In genomic region chr10:93498196-93498595, GRCh38 we compare ENCODE assay signal across 10 cellular contexts. TPM values are rescaled to one million over a fixed set of nuclear protein-coding genes. Genes with fewer than 3 reads are reported as not detected.
A peak's percentile ranks its signal among the peaks of the same experiment; 100 is the strongest.
DNase-seq lines count a peak whose midpoint lies in the region; ATAC-seq and TF ChIP-seq lines count a peak whose summit lies in the region.
"Had no signal": no experiment of that assay in that cellular context is flagged by ENCODE, and none has a peak within 500 bp of the region (broad histone marks: within the 10 kb centered on the region; RNA-seq: fewer than 3 reads in every experiment).

No MANE protein-coding gene starts in this region.

- H3K36me3 Mint-ChIP-seq in activated naive CD4-positive, alpha-beta T cell treated with anti-CD3 and anti-CD28 coated beads, Interleukin-2, amount 50 U/mL, for 72 hours: peaks cover 12 to 53% of the 10 kb centered on the region in 2 donors
- no peaks in the 10 kb centered on the region for H3K36me3 Mint-ChIP-seq in neural crest cell (ENCODE audit: low read depth)
- H3K36me3 Mint-ChIP-seq: naive B cell had no signal

- no peak overlapping the region for H3K27ac ChIP-seq in HUES64 (ENCODE audit: low read depth, low read length)

- H3K36me3 ChIP-seq in GM06990 (ENCODE audit: control insufficient read depth, insufficient read depth, low read length): no peaks in the 10 kb centered on the region
- peaks cover 32% of the 10 kb centered on the region for H3K36me3 ChIP-seq in HUES64 (ENCODE audit: insufficient read depth, low read length)

- DNase-seq in GM06990 (ENCODE audit: extremely low read depth, insufficient read length) (no peak), neural crest cell (ENCODE audit: low read depth, low spot score) (no peak), DMS 273 (lab: John Stamatoyannopoulos, UW; ENCODE audit: unreplicated experiment) (no peak), NCI-H2029 (lab: John Stamatoyannopoulos, UW) (no peak)
- no peak for DNase-seq in activated naive CD4-positive, alpha-beta T cell treated with anti-CD3 and anti-CD28 coated beads, Interleukin-2, amount 50 U/mL, for 72 hours (ENCODE audit: low spot score in 2 of 2)
- DNase-seq: effector CD4-positive, alpha-beta T cell; naive B cell; stimulated activated CD4-positive, alpha-beta T cell treated with anti-CD3 and anti-CD28 coated beads, Interleukin-1b, Interleukin-23, amount 100 ng/mL, for 48 hours had no signal

- no peak for ATAC-seq in activated naive CD4-positive, alpha-beta T cell treated with anti-CD3 and anti-CD28 coated beads, Interleukin-2, amount 50 U/mL, for 72 hours
- ATAC-seq in HG03442 (IDR thresholded peaks at IDR 0.05; ENCODE audit: unreplicated experiment): no peak

- H3K27me3 ChIP-seq in GM06990 (replicated peaks; ENCODE audit: control insufficient read depth, insufficient read depth, low read length) (no peaks in the 10 kb centered on the region), HUES64 (ENCODE audit: insufficient read depth, low read length) (peaks cover 15% of the 10 kb centered on the region)

- H3K27ac Mint-ChIP-seq in activated naive CD4-positive, alpha-beta T cell treated with anti-CD3 and anti-CD28 coated beads, Interleukin-2, amount 50 U/mL, for 72 hours: peak overlapping the region; percentile 69 to 91
- H3K27ac Mint-ChIP-seq in neural crest cell (ENCODE audit: unreplicated experiment): no peak overlapping the region

- peaks cover 6% of the 10 kb centered on the region; the same call in 1 of the 2 replicates for H3K4me1 ChIP-seq in HUES64 (ENCODE audit: insufficient read depth, low read length)

- H3K4me3 Mint-ChIP-seq in neural crest cell: peak overlapping the region; percentile 83

- no peaks in the 10 kb centered on the region for H3K9me3 Mint-ChIP-seq in activated naive CD4-positive, alpha-beta T cell treated with anti-CD3 and anti-CD28 coated beads, Interleukin-2, amount 50 U/mL, for 72 hours
- no peaks in the 10 kb centered on the region for H3K9me3 Mint-ChIP-seq in neural crest cell
- H3K9me3 Mint-ChIP-seq: naive B cell had no signal

- H3K4me3 ChIP-seq in GM06990 (replicated peaks; ENCODE audit: low read depth, low read length) (peak overlapping the region; percentile 59), HUES64 (ENCODE audit: low read length) (peak overlapping the region; percentile 7; the same call in 1 of the 2 replicates)

- no peaks in the 10 kb centered on the region for H3K27me3 Mint-ChIP-seq in neural crest cell (ENCODE audit: low read depth)

- no peak overlapping the region for H3K9ac ChIP-seq in HUES64 (ENCODE audit: low read depth, low read length)

- no peaks in the 10 kb centered on the region for H3K9me3 ChIP-seq in HUES64 (ENCODE audit: insufficient read depth, low read depth, low read length)

- no peak for TF ChIP-seq CTCF in GM06990 (IDR thresholded peaks at IDR 0.05; ENCODE audit: insufficient read depth, low read length, poor library complexity, severe bottlenecking)
- TF ChIP-seq CTCF in neural crest cell (conservative IDR thresholded peaks at IDR 0.05): no peak

- peaks cover 40% of the 10 kb centered on the region for H3K4me1 Mint-ChIP-seq in neural crest cell

- WGBS in HUES64: 80% methylated on average over 5 of the region's 5 CpGs

RNA-seq across cellular contexts. Expression of gene CEP55, which starts 1.8 kb away (rescaled TPM):
- polyA plus RNA-seq in HUES64 (2013, experiment 1 of 2): 19.7 TPM
- 25.0 TPM for polyA plus RNA-seq in HUES64 (2013, experiment 2 of 2)
- total RNA-seq in activated naive CD4-positive, alpha-beta T cell treated with anti-CD3 and anti-CD28 coated beads, Interleukin-2, amount 50 U/mL, for 72 hours: 10 to 100 TPM; 61.3 to 85.1 TPM
- 30.7 and 30.9 TPM in 2 replicates for total RNA-seq in neural crest cell

RNA-seq across cellular contexts. Expression of gene MYOF, which starts 16.1 kb away (rescaled TPM):
- polyA plus RNA-seq in HUES64 (2013, experiment 1 of 2): 2.8 TPM
- polyA plus RNA-seq in HUES64 (2013, experiment 2 of 2): 3.5 TPM
- 10 to 100 TPM; 55.4 to 65.6 TPM for total RNA-seq in activated naive CD4-positive, alpha-beta T cell treated with anti-CD3 and anti-CD28 coated beads, Interleukin-2, amount 50 U/mL, for 72 hours
- 3.9 and 4.0 TPM in 2 replicates for total RNA-seq in neural crest cell

Comparison
In these comparisons a context has a peak if more than half of its experiments do, and no peak if none do; other contexts are left out.
1. RNA of gene MYOF, which starts 16.1 kb away (total RNA-seq): 55.4 to 65.6 TPM in activated naive CD4-positive, alpha-beta T cell treated with anti-CD3 and anti-CD28 coated beads, Interleukin-2, amount 50 U/mL, for 72 hours; 3.9 to 4.0 TPM in neural crest cell; every median in the first group is over 10 times any median in the second.